In the genomic region with DNA sequence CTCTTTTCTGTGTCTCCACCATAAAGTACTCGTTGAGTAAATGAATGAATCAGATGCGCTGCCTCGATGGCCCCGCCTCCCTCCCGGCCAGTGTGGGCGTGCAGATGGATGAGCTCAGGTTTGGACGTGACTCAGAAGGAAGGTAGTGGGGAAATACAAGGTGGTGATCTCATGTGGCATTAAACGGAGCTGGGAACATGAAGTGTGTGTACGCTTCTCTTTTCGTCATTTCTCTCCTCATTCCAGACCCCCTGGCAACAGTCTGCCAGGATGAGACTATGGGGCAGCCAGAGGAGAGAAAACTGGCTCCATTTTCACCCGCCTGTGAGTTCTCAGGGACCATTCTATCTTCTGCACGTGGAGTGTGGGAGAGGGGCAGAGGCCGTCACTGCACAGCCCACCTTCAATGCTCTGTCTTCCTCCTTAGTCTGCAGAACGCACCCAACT, we compare ENCODE assay signal across 9 cellular contexts.
DNase-seq lines count a peak whose midpoint lies in the region; ATAC-seq and TF ChIP-seq lines count a peak whose summit lies in the region.
"Had no signal": no experiment of that assay in that cellular context is flagged by ENCODE, and none has a peak within 500 bp of the region (broad histone marks: within the 10 kb centered on the region; RNA-seq: fewer than 3 reads in every experiment).

No MANE protein-coding gene starts in this region.

- H3K4me1 ChIP-seq in CD8-positive, alpha-beta T cell (ENCODE audit: insufficient read depth, low read length) = no peaks in the 10 kb centered on the region

- POLR2A ChIA-PET in CD8-positive, alpha-beta T cell (lab: Charles Lee) = interaction anchor here (0.6 kb wide), 1 partner anchor 44 kb away, joined by 4 read pairs; no protein-coding TSS in a partner anchor

- no peak for TF ChIP-seq CTCF in fibroblast of the aortic adventitia (IDR thresholded peaks at IDR 0.05; ENCODE audit: insufficient read depth, low read length)
- TF ChIP-seq CTCF in CD8-positive, alpha-beta T cell (IDR thresholded peaks at IDR 0.05) = no peak

- H3K36me3 ChIP-seq in CD8-positive, alpha-beta T cell (ENCODE audit: insufficient read depth, low read length) = no peaks in the 10 kb centered on the region

- no peaks in the 10 kb centered on the region for H3K9me3 Mint-ChIP-seq in CD8-positive, alpha-beta T cell
- H3K9me3 Mint-ChIP-seq: CD4-positive, CD25-positive, alpha-beta regulatory T cell had no signal

- no peaks in the 10 kb centered on the region for H3K36me3 Mint-ChIP-seq in CD8-positive, alpha-beta T cell
- H3K36me3 Mint-ChIP-seq: CD4-positive, CD25-positive, alpha-beta regulatory T cell had no signal

- peaks cover 16% of the 10 kb centered on the region for H3K27me3 Mint-ChIP-seq in CD8-positive, alpha-beta T cell (ENCODE audit: low read depth)

- H3K4me1 Mint-ChIP-seq in CD8-positive, alpha-beta T cell (ENCODE audit: low read depth) = peaks cover 2% of the 10 kb centered on the region

- DNase-seq in NCI-H2196 (lab: John Stamatoyannopoulos, UW; ENCODE audit: unreplicated experiment) = peak; percentile 6
- DNase-seq in NCI-H2196 treated with DMSO at 0.1 percent for 48 hours (lab: John Stamatoyannopoulos, UW; ENCODE audit: unreplicated experiment) = no peak
- peak; percentile 77 for DNase-seq in RPMI7951 (ENCODE audit: low read depth)
- DNase-seq in fibroblast of the aortic adventitia (ENCODE audit: low read depth) = peak; percentile 60
- DNase-seq in stimulated activated CD4-positive, alpha-beta T cell treated with anti-CD3 and anti-CD28 coated beads, Interleukin-4, amount 100 ng/mL, for 1 hour = peak; percentile 14
- no peak for DNase-seq in SW 1271 (lab: John Stamatoyannopoulos, UW)
- DNase-seq in CD8-positive, alpha-beta T cell = no peak
- DNase-seq: CD4-positive, CD25-positive, alpha-beta regulatory T cell had no signal

- no peak overlapping the region for H3K4me3 ChIP-seq in fibroblast of the aortic adventitia (ENCODE audit: low read depth, low read length)
- no peak overlapping the region for H3K4me3 ChIP-seq in CD8-positive, alpha-beta T cell (ENCODE audit: low read depth, low read length)

- ATAC-seq in CD8-positive, alpha-beta T cell = no peak
- no peak for ATAC-seq in GM19467 (IDR thresholded peaks at IDR 0.05; ENCODE audit: unreplicated experiment)

- H3K9me3 ChIP-seq in CD8-positive, alpha-beta T cell (ENCODE audit: low read length) = no peaks in the 10 kb centered on the region

- CTCF ChIA-PET in CD8-positive, alpha-beta T cell (lab: Charles Lee) = no interaction called here

- H3K4me3 Mint-ChIP-seq in CD8-positive, alpha-beta T cell = no peak overlapping the region
- H3K4me3 Mint-ChIP-seq: CD4-positive, CD25-positive, alpha-beta regulatory T cell had no signal

- no peak overlapping the region for H3K27ac ChIP-seq in CD8-positive, alpha-beta T cell (ENCODE audit: low read depth, low read length)

- H3K27ac Mint-ChIP-seq in CD8-positive, alpha-beta T cell = no peak overlapping the region
- H3K27ac Mint-ChIP-seq: CD4-positive, CD25-positive, alpha-beta regulatory T cell had no signal

- intact Hi-C loops in CD8-positive, alpha-beta T cell (cut with DNase I, micrococcal nuclease) = no loop called here

- H3K27me3 ChIP-seq in CD8-positive, alpha-beta T cell (ENCODE audit: insufficient read depth, low read length) = no peaks in the 10 kb centered on the region

Comparison
In these comparisons a context has a peak if more than half of its experiments do, and no peak if none do; other contexts are left out.
1. DNase-seq: peak in NCI-H2196 (single experiment), RPMI7951 (single experiment), fibroblast of the aortic adventitia (single experiment) and stimulated activated CD4-positive, alpha-beta T cell treated with anti-CD3 and anti-CD28 coated beads, Interleukin-4, amount 100 ng/mL, for 1 hour (single experiment); none in NCI-H2196 treated with DMSO at 0.1 percent for 48 hours (single experiment), SW 1271 (0 of 2) and CD8-positive, alpha-beta T cell (0 of 7).